Comparison of ENCODE assay signal across 8 cellular contexts in the genomic region with DNA sequence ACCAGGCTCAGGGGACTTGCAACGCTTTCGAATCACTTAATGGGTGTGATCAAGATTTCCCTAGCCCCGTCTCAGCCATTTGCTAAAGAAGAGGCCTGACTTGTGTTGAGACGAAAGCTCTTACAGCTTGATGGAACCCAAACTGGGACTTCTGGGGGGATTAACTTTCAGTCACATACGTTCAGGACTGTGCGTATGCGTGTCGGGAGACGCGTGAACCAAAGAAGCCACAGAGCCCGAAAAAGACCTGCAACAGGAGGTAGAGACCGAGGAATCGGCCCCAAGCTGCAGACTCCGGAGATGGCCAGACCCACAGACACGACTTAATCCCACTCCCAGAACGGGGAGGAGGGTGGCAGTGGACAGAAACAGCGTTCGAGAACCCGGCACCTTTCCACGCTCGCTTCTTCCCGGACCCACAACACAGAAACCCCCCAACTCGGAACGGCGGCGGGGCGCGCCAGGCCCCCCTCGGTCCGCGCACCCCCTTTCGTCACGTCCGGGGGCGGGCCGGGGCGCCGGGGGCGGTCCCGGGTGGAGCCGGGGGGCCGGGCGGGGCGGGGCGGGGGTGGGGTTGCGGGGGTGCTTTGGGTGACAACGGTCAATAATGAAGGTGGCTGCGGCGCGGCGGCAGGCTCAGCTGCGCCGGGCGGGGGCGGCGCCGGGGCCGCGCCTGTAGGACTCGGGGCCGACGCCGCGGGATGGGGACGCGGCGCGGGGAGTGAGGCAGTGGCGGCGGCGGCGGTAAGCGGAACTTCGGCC. TPM values are rescaled to one million over a fixed set of nuclear protein-coding genes. Genes with fewer than 3 reads are reported as not detected.
DNase-seq lines count a peak whose midpoint lies in the region; ATAC-seq and TF ChIP-seq lines count a peak whose summit lies in the region.

A gene (plus strand): TSS at position 604 of the 762 bp plus-strand sequence. CDS start 256 bp downstream, outside the sequence.

- no peaks in the 10 kb centered on the region for H3K36me3 ChIP-seq in BE2C
- H3K36me3 ChIP-seq in left lung: no peaks in the 10 kb centered on the region

- peak within 1 kb of the TSS; percentile 100 for H3K27ac Mint-ChIP-seq in activated CD4-positive, alpha-beta T cell treated with anti-CD3 and anti-CD28 coated beads, Interleukin-2, amount 10 ng/mL, durations not matched to agents 7 days and 5 days

- intact Hi-C loops in left lung (cut with DNase I): no loop called here

- POLR2A ChIA-PET in activated CD4-positive, alpha-beta T cell treated with anti-CD3 and anti-CD28 coated beads, Interleukin-2, amount 10 ng/mL, durations not matched to agents 7 days and 5 days (lab: Charles Lee): no interaction called here

- DNase-seq in BE2C: peak; percentile 67
- peak; percentile 68 for DNase-seq in NCI-H524 treated with DMSO at 0.1 percent for 48 hours (lab: John Stamatoyannopoulos, UW)
- DNase-seq in activated CD4-positive, alpha-beta T cell treated with anti-CD3 and anti-CD28 coated beads, Interleukin-2, amount 10 ng/mL, durations not matched to agents 7 days and 5 days: peak; percentile 77
- peak; percentile 48 for DNase-seq in dedifferentiated amniotic fluid mesenchymal stem cell (ENCODE audit: extremely low spot score)
- peak; percentile 80 to 95 for DNase-seq in left lung
- DNase-seq in stimulated activated CD4-positive, alpha-beta T cell treated with anti-CD3 and anti-CD28 coated beads, Interleukin-2, amount 100 ng/mL, for 4 hours (ENCODE audit: low read depth): peak; percentile 61

- no peaks in the 10 kb centered on the region for H3K27me3 Mint-ChIP-seq in activated CD4-positive, alpha-beta T cell treated with anti-CD3 and anti-CD28 coated beads, Interleukin-2, amount 10 ng/mL, durations not matched to agents 7 days and 5 days

- ATAC-seq in GM19035 (IDR thresholded peaks at IDR 0.05; ENCODE audit: unreplicated experiment) (peak; percentile 71), HG03196 (IDR thresholded peaks at IDR 0.05; ENCODE audit: unreplicated experiment) (peak; percentile 69), left lung (peak; percentile 90)

- H3K27ac ChIP-seq in left lung: peak within 1 kb of the TSS; percentile 93 to 98

- peaks cover 26% of the 10 kb centered on the region for H3K4me1 Mint-ChIP-seq in activated CD4-positive, alpha-beta T cell treated with anti-CD3 and anti-CD28 coated beads, Interleukin-2, amount 10 ng/mL, durations not matched to agents 7 days and 5 days

- peaks cover 22% of the 10 kb centered on the region for H3K27me3 ChIP-seq in BE2C
- no peaks in the 10 kb centered on the region for H3K27me3 ChIP-seq in left lung

- CTCF ChIA-PET in activated CD4-positive, alpha-beta T cell treated with anti-CD3 and anti-CD28 coated beads, Interleukin-2, amount 10 ng/mL, durations not matched to agents 7 days and 5 days (lab: Charles Lee): interaction anchor here (1.6 kb wide), 2 partner anchors 13 to 23 kb away, joined by 3 to 8 read pairs; no protein-coding TSS in a partner anchor

- H3K4me1 ChIP-seq in BE2C (peaks cover 2% of the 10 kb centered on the region; the same call in 1 of the 2 replicates), left lung (peaks cover 3 to 52% of the 10 kb centered on the region in 2 donors)

- H3K4me3 Mint-ChIP-seq in activated CD4-positive, alpha-beta T cell treated with anti-CD3 and anti-CD28 coated beads, Interleukin-2, amount 10 ng/mL, durations not matched to agents 7 days and 5 days: peak within 1 kb of the TSS; percentile 93

- H3K4me3 ChIP-seq in BE2C (ENCODE audit: low read depth, low read length) (peak within 1 kb of the TSS; percentile 95), left lung (peak within 1 kb of the TSS; percentile 73 to 75)

- no peak for TF ChIP-seq CTCF in BE2C (IDR thresholded peaks at IDR 0.05; ENCODE audit: low read depth, low read length)
- TF ChIP-seq CTCF in left lung (IDR thresholded peaks at IDR 0.05): no peak

- no peaks in the 10 kb centered on the region for H3K9me3 Mint-ChIP-seq in activated CD4-positive, alpha-beta T cell treated with anti-CD3 and anti-CD28 coated beads, Interleukin-2, amount 10 ng/mL, durations not matched to agents 7 days and 5 days

- H3K9me3 ChIP-seq in BE2C (no peaks in the 10 kb centered on the region), left lung (no peaks in the 10 kb centered on the region)

- peaks cover 30% of the 10 kb centered on the region for H3K36me3 Mint-ChIP-seq in activated CD4-positive, alpha-beta T cell treated with anti-CD3 and anti-CD28 coated beads, Interleukin-2, amount 10 ng/mL, durations not matched to agents 7 days and 5 days (ENCODE audit: low read depth)

RNA-seq across cellular contexts. Expression of the gene that starts here (rescaled TPM):
- 5.0 TPM for polyA plus RNA-seq in BE2C (2012; ENCODE audit: insufficient read depth, insufficient read length, low read depth)
- total RNA-seq in activated CD4-positive, alpha-beta T cell treated with anti-CD3 and anti-CD28 coated beads, Interleukin-2, amount 10 ng/mL, durations not matched to agents 7 days and 5 days: 100 to 1,000 TPM; 104 to 105 TPM
- 10 to 100 TPM; 72.9 to 85.0 TPM for total RNA-seq in left lung

Comparison
In these comparisons a context has a peak if more than half of its experiments do, and no peak if none do; other contexts are left out.
1. Peak in every context shown above with its lines: DNase-seq, ATAC-seq, H3K4me3 ChIP-seq and H3K27ac ChIP-seq.